ENCODE assay signal across 9 cellular contexts in genomic region chr3:48684054-48684349, GRCh38. TPM values are rescaled to one million over a fixed set of nuclear protein-coding genes. Genes with fewer than 3 reads are reported as not detected.
DNase-seq lines count a peak whose midpoint lies in the region; ATAC-seq and TF ChIP-seq lines count a peak whose summit lies in the region.
"Had no signal": no experiment of that assay in that cellular context is flagged by ENCODE, and none has a peak within 500 bp of the region (broad histone marks: within the 10 kb centered on the region; RNA-seq: fewer than 3 reads in every experiment).

No MANE protein-coding gene starts in this region.

- intact Hi-C loops in Calu3 (cut with micrococcal nuclease; ENCODE audit: unreplicated experiment), result no loop called here

- TF ChIP-seq CTCF in Calu3 (IDR thresholded peaks at IDR 0.05; ENCODE audit: unreplicated experiment) (no peak), OCI-LY1 (IDR thresholded peaks at IDR 0.05; ENCODE audit: low read length) (no peak), epithelial cell of esophagus (IDR thresholded peaks at IDR 0.05; ENCODE audit: insufficient read depth, low read depth, low read length, missing control alignments) (no peak)

- BruUV-seq in Calu3 (replicated peaks; lab: Mats Ljungman, UMichigan), result no TSS peak

- CTCF ChIA-PET in Calu3 (lab: Charles Lee), result interaction anchor here (0.9 kb wide), 1 partner anchor 33 kb away, joined by 3 read pairs; the partner anchor contains the start of gene IP6K2

- H3K4me3 ChIP-seq in OCI-LY1 (ENCODE audit: low read depth, low read length, poor library complexity, severe bottlenecking) (peak overlapping the region; percentile 72), epithelial cell of esophagus (ENCODE audit: low read length) (peak overlapping the region; percentile 64), rectal smooth muscle tissue (ENCODE audit: low read length) (peak overlapping the region; percentile 23)

- no peaks in the 10 kb centered on the region for H4K20me1 ChIP-seq in OCI-LY1 (ENCODE audit: insufficient read depth, low read length)

- no peaks in the 10 kb centered on the region for H3K9me3 ChIP-seq in OCI-LY1 (ENCODE audit: low read length)

- H3K27ac Mint-ChIP-seq in Calu3 (ENCODE audit: unreplicated experiment), result peak overlapping the region; percentile 2

- peaks cover 24% of the 10 kb centered on the region for H3K4me1 ChIP-seq in OCI-LY1 (ENCODE audit: insufficient read depth, low read length, severe bottlenecking)
- peaks cover 8% of the 10 kb centered on the region for H3K4me1 ChIP-seq in rectal smooth muscle tissue (ENCODE audit: control insufficient read depth, insufficient read depth, low read length)

- no peaks in the 10 kb centered on the region for H3K9me3 Mint-ChIP-seq in Calu3 (ENCODE audit: low read depth, unreplicated experiment)

- no peak overlapping the region for H2AFZ ChIP-seq in OCI-LY1 (ENCODE audit: low read length)

- H3K36me3 ChIP-seq in OCI-LY1 (ENCODE audit: insufficient read depth, low read length) (peaks cover 56% of the 10 kb centered on the region), rectal smooth muscle tissue (ENCODE audit: control insufficient read depth, insufficient read depth, low read length) (peaks cover 44% of the 10 kb centered on the region)

- peaks cover 10% of the 10 kb centered on the region; the same call in 1 of the 2 replicates for H3F3A ChIP-seq in OCI-LY1 (ENCODE audit: insufficient read depth, low read length)

- H3K4me3 Mint-ChIP-seq in Calu3 (ENCODE audit: low read depth, unreplicated experiment), result peak overlapping the region; percentile 2

- H3K36me3 Mint-ChIP-seq in Calu3 (ENCODE audit: insufficient read depth, unreplicated experiment), result peaks cover 46% of the 10 kb centered on the region

- H3K27ac ChIP-seq in OCI-LY1 (ENCODE audit: low read depth, low read length, poor library complexity, severe bottlenecking) (no peak overlapping the region), rectal smooth muscle tissue (ENCODE audit: low read depth, low read length) (no peak overlapping the region)

- DNase-seq in Calu3 (no peak), epithelial cell of esophagus (ENCODE audit: low read depth) (no peak), NCI-H82 (lab: John Stamatoyannopoulos, UW) (no peak), NCI-H2171 treated with DMSO at 0.1 percent for 48 hours (lab: John Stamatoyannopoulos, UW) (no peak)
- DNase-seq: NCI-H526 treated with DMSO at 0.1 percent for 48 hours had no signal

- no peaks in the 10 kb centered on the region for H3K27me3 ChIP-seq in OCI-LY1 (ENCODE audit: insufficient read depth, low read length)
- no peaks in the 10 kb centered on the region for H3K27me3 ChIP-seq in rectal smooth muscle tissue (ENCODE audit: control insufficient read depth, insufficient read depth, low read length)

- H3K4me1 Mint-ChIP-seq in Calu3 (ENCODE audit: low read depth, unreplicated experiment), result peaks cover 29% of the 10 kb centered on the region

- peaks cover 7% of the 10 kb centered on the region for H3K79me2 ChIP-seq in OCI-LY1 (ENCODE audit: insufficient read depth, low read length)

- peak overlapping the region; percentile 99 for H3K4me2 ChIP-seq in OCI-LY1 (ENCODE audit: low read length)

- H3K9me2 ChIP-seq in OCI-LY1 (ENCODE audit: low read depth, low read length), result no peaks in the 10 kb centered on the region

- no peaks in the 10 kb centered on the region for H3K27me3 Mint-ChIP-seq in Calu3 (ENCODE audit: unreplicated experiment)

- H3K9ac ChIP-seq in OCI-LY1 (ENCODE audit: low read length), result peak overlapping the region; percentile 76; the same call in 1 of the 2 replicates
- H3K9ac ChIP-seq in rectal smooth muscle tissue (ENCODE audit: low read length), result no peak overlapping the region

- no peak for ATAC-seq in GM19351 (IDR thresholded peaks at IDR 0.05; ENCODE audit: unreplicated experiment)
- ATAC-seq in HG02870 (IDR thresholded peaks at IDR 0.05; ENCODE audit: unreplicated experiment), result no peak

RNA-seq across cellular contexts. Expression of gene NCKIPSD, which starts 1.7 kb away (rescaled TPM):
- total RNA-seq in Calu3 (2022), result 23.1 and 26.9 TPM in 2 replicates

RNA-seq across cellular contexts. Expression of gene CELSR3, which starts 21.3 kb away (rescaled TPM):
- total RNA-seq in Calu3 (2022), result 24.9 and 28.5 TPM in 2 replicates

RNA-seq across cellular contexts. Expression of gene IP6K2, which starts 33.0 kb away (rescaled TPM):
- total RNA-seq in Calu3 (2022), result 87.0 and 105 TPM in 2 replicates

RNA-seq across cellular contexts. Expression of gene SLC26A6, which starts 48.7 kb away (rescaled TPM):
- total RNA-seq in Calu3 (2022), result 21.6 and 27.0 TPM in 2 replicates
